11 cellular contexts compared by ENCODE assay signal in the genomic region with DNA sequence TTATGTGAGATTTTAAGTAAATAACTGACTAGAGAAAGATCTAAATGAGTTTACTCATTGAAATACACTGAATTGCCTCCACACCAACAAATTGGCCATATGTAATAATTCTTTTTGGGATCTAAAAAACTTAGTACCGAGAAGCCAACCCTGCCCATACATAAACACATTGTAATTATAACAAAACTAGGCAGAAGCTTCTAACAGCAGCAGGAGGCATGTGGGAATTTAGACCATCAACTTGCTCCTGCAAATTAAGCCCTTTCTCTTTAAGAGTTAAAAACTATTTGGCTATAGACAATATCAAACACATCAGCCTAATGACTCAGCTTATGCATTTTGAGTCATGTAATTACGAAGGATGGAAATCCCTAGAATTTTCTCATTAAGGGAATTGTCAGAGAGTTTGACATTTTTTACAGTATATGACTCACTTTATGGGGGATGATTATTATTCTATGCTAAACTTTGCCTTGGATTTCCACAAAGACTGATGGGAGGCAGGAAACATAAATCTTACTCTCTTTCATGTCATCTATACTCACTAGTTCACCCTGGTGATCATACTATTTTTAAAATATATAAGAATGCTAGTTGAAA. TPM values are rescaled to one million over a fixed set of nuclear protein-coding genes. Genes with fewer than 3 reads are reported as not detected.
DNase-seq lines count a peak whose midpoint lies in the region; ATAC-seq, FAIRE-seq and TF ChIP-seq lines count a peak whose summit lies in the region.
"Had no signal": no experiment of that assay in that cellular context is flagged by ENCODE, and none has a peak within 500 bp of the region (broad histone marks: within the 10 kb centered on the region; RNA-seq: fewer than 3 reads in every experiment).

No MANE protein-coding gene starts in this region.

- H3K27ac ChIP-seq in breast epithelium, result no peak overlapping the region

- POLR2A ChIA-PET in MCF 10A (lab: Yijun Ruan, JAX), result interaction anchor here (0.6 to 0.9 kb wide), 2 partner anchors 10 to 197 kb away, joined by 3 read pairs; no protein-coding TSS in a partner anchor
- POLR2A ChIA-PET in activated CD4-positive, alpha-beta memory T cell treated with anti-CD3 and anti-CD28 coated beads for 36 hours (lab: Charles Lee), result interaction anchor here (0.5 to 13.7 kb wide), 16 partner anchors 12 to 207 kb away, joined by 3 to 160 read pairs (median 7); no protein-coding TSS in a partner anchor

- CTCF ChIA-PET in MCF 10A (lab: Yijun Ruan, JAX), result interaction anchor here (1.1 to 1.2 kb wide), 2 partner anchors 67 to 85 kb away, joined by 4 to 6 read pairs; no protein-coding TSS in a partner anchor
- CTCF ChIA-PET in activated CD4-positive, alpha-beta memory T cell treated with anti-CD3 and anti-CD28 coated beads for 36 hours (lab: Charles Lee), result interaction anchor here (0.6 to 5.1 kb wide), 9 partner anchors 29 to 206 kb away, joined by 3 to 26 read pairs (median 12); no protein-coding TSS in a partner anchor

- DNase-seq in MCF 10A (ENCODE audit: unreplicated experiment), result peak; percentile 75
- DNase-seq in breast epithelium (ENCODE audit: low spot score in 2 of 2), result no peak
- DNase-seq in activated CD4-positive, alpha-beta memory T cell treated with anti-CD3 and anti-CD28 coated beads for 36 hours, result no peak
- peak; percentile 76 for DNase-seq in foreskin melanocyte
- DNase-seq in urothelium cell line (ENCODE audit: low spot score), result peak; percentile 37
- DNase-seq in posterior vena cava (ENCODE audit: low spot score), result no peak
- DNase-seq: DMS79 treated with DMSO at 0.1 percent for 48 hours; Kasumi-1; stimulated activated CD4-positive, alpha-beta T cell treated with anti-CD3 and anti-CD28 coated beads, Interleukin-12 subunit alpha, Interleukin-12 subunit beta, amount 100 ng/mL, for 4 hours had no signal

- H3K4me1 Mint-ChIP-seq in MCF 10A (ENCODE audit: insufficient read depth, unreplicated experiment), result peaks cover 45% of the 10 kb centered on the region
- peaks cover 76% of the 10 kb centered on the region for H3K4me1 Mint-ChIP-seq in activated CD4-positive, alpha-beta memory T cell treated with anti-CD3 and anti-CD28 coated beads for 36 hours (ENCODE audit: low read depth)

- H3K9me3 ChIP-seq in breast epithelium, result no peaks in the 10 kb centered on the region

- no TSS peak for BruUV-seq in MCF 10A (replicated peaks; lab: Mats Ljungman, UMichigan)

- ATAC-seq in HG03342 (IDR thresholded peaks at IDR 0.05; ENCODE audit: unreplicated experiment) (no peak), HG02678 (IDR thresholded peaks at IDR 0.05; ENCODE audit: unreplicated experiment) (no peak)

- H3K9me3 Mint-ChIP-seq in MCF 10A (ENCODE audit: unreplicated experiment), result no peaks in the 10 kb centered on the region
- no peaks in the 10 kb centered on the region for H3K9me3 Mint-ChIP-seq in activated CD4-positive, alpha-beta memory T cell treated with anti-CD3 and anti-CD28 coated beads for 36 hours

- no peaks in the 10 kb centered on the region for H3K27me3 ChIP-seq in breast epithelium

- intact Hi-C loops in MCF 10A (cut with micrococcal nuclease) (loop anchor here (5.0 kb wide), 1 partner anchor 85 kb away; no protein-coding TSS in a partner anchor), breast epithelium (cut with DNase I; ENCODE audit: low total_unique reads) (no loop called here), posterior vena cava (cut with DNase I) (no loop called here)
- intact Hi-C loops in activated CD4-positive, alpha-beta memory T cell treated with anti-CD3 and anti-CD28 coated beads for 36 hours (cut with micrococcal nuclease), result loop anchor here (1.0 to 10.0 kb wide), 13 partner anchors 20 to 933 kb away; a partner anchor contains a TSS

- H3K36me3 ChIP-seq in breast epithelium, result no peaks in the 10 kb centered on the region

- H3K27ac Mint-ChIP-seq in MCF 10A (ENCODE audit: low read depth, unreplicated experiment), result no peak overlapping the region
- peak overlapping the region; percentile 100 for H3K27ac Mint-ChIP-seq in activated CD4-positive, alpha-beta memory T cell treated with anti-CD3 and anti-CD28 coated beads for 36 hours

- H3K4me3 Mint-ChIP-seq in MCF 10A (ENCODE audit: unreplicated experiment), result no peak overlapping the region
- peak overlapping the region; percentile 93 for H3K4me3 Mint-ChIP-seq in activated CD4-positive, alpha-beta memory T cell treated with anti-CD3 and anti-CD28 coated beads for 36 hours

- no peaks in the 10 kb centered on the region for H3K36me3 Mint-ChIP-seq in MCF 10A (ENCODE audit: insufficient read depth, unreplicated experiment)
- peaks cover 92% of the 10 kb centered on the region for H3K36me3 Mint-ChIP-seq in activated CD4-positive, alpha-beta memory T cell treated with anti-CD3 and anti-CD28 coated beads for 36 hours

- no peak for FAIRE-seq in urothelium cell line (lab: Jason Lieb, UNC)

- TF ChIP-seq CTCF in MCF 10A (IDR thresholded peaks at IDR 0.05; ENCODE audit: unreplicated experiment) (no peak), breast epithelium (IDR thresholded peaks at IDR 0.05) (no peak)

- TF ChIP-seq POLR2A in breast epithelium (IDR thresholded peaks at IDR 0.05), result no peak

- no peaks in the 10 kb centered on the region for H3K4me1 ChIP-seq in breast epithelium

- no peak overlapping the region for H3K4me3 ChIP-seq in breast epithelium

- H3K27me3 Mint-ChIP-seq in MCF 10A (ENCODE audit: insufficient read depth, unreplicated experiment), result no peaks in the 10 kb centered on the region
- H3K27me3 Mint-ChIP-seq in activated CD4-positive, alpha-beta memory T cell treated with anti-CD3 and anti-CD28 coated beads for 36 hours, result no peaks in the 10 kb centered on the region

RNA-seq across cellular contexts. Expression of a gene that starts 1.0 kb away (rescaled TPM):
- 0.26 and 0.44 TPM in 2 replicates for total RNA-seq in MCF 10A (2022)
- total RNA-seq in breast epithelium, result 10 to 100 TPM; 10.1 to 26.1 (median 16.7) TPM
- 100 to 1,000 TPM; 163 to 169 TPM for total RNA-seq in activated CD4-positive, alpha-beta memory T cell treated with anti-CD3 and anti-CD28 coated beads for 36 hours
- total RNA-seq in posterior vena cava, result 1 to 10 TPM; 4.2 to 5.3 TPM

Comparison
In these comparisons a context has a peak if more than half of its experiments do, and no peak if none do; other contexts are left out.
1. DNase-seq: peak in MCF 10A (single experiment), foreskin melanocyte (single experiment) and urothelium cell line (single experiment); none in breast epithelium (0 of 2), activated CD4-positive, alpha-beta memory T cell treated with anti-CD3 and anti-CD28 coated beads for 36 hours (single experiment) and posterior vena cava (single experiment).
2. intact Hi-C loops: an anchor here in MCF 10A (5.0 kb wide) and activated CD4-positive, alpha-beta memory T cell treated with anti-CD3 and anti-CD28 coated beads for 36 hours (1.0 to 10.0 kb wide); none called in breast epithelium and posterior vena cava.
3. RNA of a gene that starts 1.0 kb away (total RNA-seq): 163 to 169 TPM in activated CD4-positive, alpha-beta memory T cell treated with anti-CD3 and anti-CD28 coated beads for 36 hours; 10.1 to 26.1 TPM in breast epithelium, 4.2 to 5.3 TPM in posterior vena cava and 0.26 to 0.44 TPM in MCF 10A; every median in the first group is over 4 times any median in the second.